ENCODE assay signal across 8 cellular contexts in genomic region chr18:26574958-26575864, GRCh38. TPM values are rescaled to one million over a fixed set of nuclear protein-coding genes. Genes with fewer than 3 reads are reported as not detected.
DNase-seq lines count a peak whose midpoint lies in the region; ATAC-seq and TF ChIP-seq lines count a peak whose summit lies in the region.

No MANE protein-coding gene starts in this region.

- peak overlapping the region; percentile 58 for H3K4me3 Mint-ChIP-seq in activated CD4-positive, alpha-beta T cell treated with anti-CD3 and anti-CD28 coated beads, Interleukin-2, amount 10 ng/mL, durations not matched to agents 24 days and 14 days

- H3K27ac Mint-ChIP-seq in activated CD4-positive, alpha-beta T cell treated with anti-CD3 and anti-CD28 coated beads, Interleukin-2, amount 10 ng/mL, durations not matched to agents 24 days and 14 days, result no peak overlapping the region

- peaks cover 46% of the 10 kb centered on the region for H3K27me3 Mint-ChIP-seq in activated CD4-positive, alpha-beta T cell treated with anti-CD3 and anti-CD28 coated beads, Interleukin-2, amount 10 ng/mL, durations not matched to agents 24 days and 14 days

- no peaks in the 10 kb centered on the region for H3K36me3 Mint-ChIP-seq in activated CD4-positive, alpha-beta T cell treated with anti-CD3 and anti-CD28 coated beads, Interleukin-2, amount 10 ng/mL, durations not matched to agents 24 days and 14 days (ENCODE audit: low read depth)

- H3K27ac ChIP-seq in duodenal mucosa (ENCODE audit: low read depth, low read length), result no peak overlapping the region
- H3K27ac ChIP-seq in lung (ENCODE audit: low read depth in 1 of 2, low read length in 1 of 2), result peak overlapping the region in 1 of 2 donors; percentile 68
- H3K27ac ChIP-seq in thyroid gland, result no peak overlapping the region

- H3K4me3 ChIP-seq in duodenal mucosa (ENCODE audit: low read depth in 1 of 2, low read length in 2 of 2) (peak overlapping the region; percentile 62 to 63), lung (no peak overlapping the region), thyroid gland (replicated peaks in 1 of 3) (peak overlapping the region in 2 of 3 donors; percentile 5 to 23)

- DNase-seq in activated CD4-positive, alpha-beta T cell treated with anti-CD3 and anti-CD28 coated beads, Interleukin-2, amount 10 ng/mL, durations not matched to agents 24 days and 14 days, result peak; percentile 58
- DNase-seq in activated CD4-positive, alpha-beta T cell treated with anti-CD3 and anti-CD28 coated beads, Interleukin-2, amount 50 U/mL, for 4 hours, result no peak
- peak; percentile 73 for DNase-seq in NCI-H748 (lab: John Stamatoyannopoulos, UW; ENCODE audit: unreplicated experiment)
- peak; percentile 55 for DNase-seq in lung (ENCODE audit: low spot score)
- peak; percentile 48 to 61 for DNase-seq in thyroid gland
- no peak for DNase-seq in OCI-M2 (lab: John Stamatoyannopoulos, UW; ENCODE audit: unreplicated experiment)
- DNase-seq in GM19240 (ENCODE audit: insufficient read length, low spot score), result no peak

- H3K4me1 Mint-ChIP-seq in activated CD4-positive, alpha-beta T cell treated with anti-CD3 and anti-CD28 coated beads, Interleukin-2, amount 10 ng/mL, durations not matched to agents 24 days and 14 days, result peaks cover 2% of the 10 kb centered on the region

- H3K27me3 ChIP-seq in duodenal mucosa (ENCODE audit: control insufficient read depth in 1 of 2, insufficient read depth in 2 of 2, low read length in 2 of 2) (peaks cover 14 to 23% of the 10 kb centered on the region in 2 donors), lung (ENCODE audit: control insufficient read depth, insufficient read depth) (no peaks in the 10 kb centered on the region), thyroid gland (no peaks in the 10 kb centered on the region)

- no peaks in the 10 kb centered on the region for H3K9me3 ChIP-seq in duodenal mucosa (ENCODE audit: control insufficient read depth in 1 of 2, low read length in 2 of 2)
- no peaks in the 10 kb centered on the region for H3K9me3 ChIP-seq in lung (ENCODE audit: control insufficient read depth in 2 of 2, insufficient read depth in 1 of 2, low read length in 1 of 2)
- no peaks in the 10 kb centered on the region for H3K9me3 ChIP-seq in thyroid gland

- no peak for TF ChIP-seq POLR2A in thyroid gland (IDR thresholded peaks at IDR 0.05)

- H3K9me3 Mint-ChIP-seq in activated CD4-positive, alpha-beta T cell treated with anti-CD3 and anti-CD28 coated beads, Interleukin-2, amount 10 ng/mL, durations not matched to agents 24 days and 14 days, result no peaks in the 10 kb centered on the region

- WGBS in lung, 2 donors, result 3% methylated on average over 27 of the region's 27 CpGs
- WGBS in thyroid gland, 2 donors, result 9 to 12% methylated on average over 18 to 23 of the region's 27 CpGs

- peak overlapping the region in 1 of 2 donors; percentile 0 for H3K9ac ChIP-seq in duodenal mucosa (ENCODE audit: low read depth in 1 of 2, low read length in 2 of 2)

- TF ChIP-seq CTCF in lung (IDR thresholded peaks at IDR 0.05; ENCODE audit: control extremely low read depth, extremely low read depth) (no peak), thyroid gland (IDR thresholded peaks at IDR 0.05) (no peak)

- ATAC-seq in lung (ENCODE audit: insufficient read depth, low FRiP score), result no peak

- no peaks in the 10 kb centered on the region for H3K36me3 ChIP-seq in duodenal mucosa (ENCODE audit: control insufficient read depth in 1 of 2, insufficient read depth in 2 of 2, low read length in 2 of 2)
- no peaks in the 10 kb centered on the region for H3K36me3 ChIP-seq in lung (ENCODE audit: control insufficient read depth in 2 of 2, insufficient read depth in 2 of 2, low read length in 2 of 2)
- no peaks in the 10 kb centered on the region for H3K36me3 ChIP-seq in thyroid gland

- peaks cover 7% of the 10 kb centered on the region in 2 donors for H3K4me1 ChIP-seq in duodenal mucosa (ENCODE audit: control insufficient read depth in 1 of 2, insufficient read depth in 2 of 2, low read length in 2 of 2)
- no peaks in the 10 kb centered on the region for H3K4me1 ChIP-seq in lung (ENCODE audit: control insufficient read depth in 2 of 2, insufficient read depth in 2 of 2, low read length in 2 of 2)
- H3K4me1 ChIP-seq in thyroid gland, result peaks cover 0 to 4% of the 10 kb centered on the region in 2 donors

- intact Hi-C loops in activated CD4-positive, alpha-beta T cell treated with anti-CD3 and anti-CD28 coated beads, Interleukin-2, amount 10 ng/mL, durations not matched to agents 24 days and 14 days (cut with micrococcal nuclease), result no loop called here
- intact Hi-C loops in thyroid gland (cut with DNase I), result no loop called here

RNA-seq across cellular contexts. Expression of gene KCTD1, which starts 26.9 kb away (rescaled TPM):
- 4.7 and 5.0 TPM in 2 replicates for total RNA-seq in activated CD4-positive, alpha-beta T cell treated with anti-CD3 and anti-CD28 coated beads, Interleukin-2, amount 10 ng/mL, durations not matched to agents 24 days and 14 days
- total RNA-seq in lung, result 10 to 100 TPM; 11.8 to 17.5 TPM
- polyA plus RNA-seq in lung, result 1 to 10 TPM; 4.0 to 6.6 TPM
- 10 to 100 TPM; 25.9 to 66.0 (median 34.2) TPM for total RNA-seq in thyroid gland

Comparison
In these comparisons a context has a peak if more than half of its experiments do, and no peak if none do; other contexts are left out.
1. DNase-seq: peak in activated CD4-positive, alpha-beta T cell treated with anti-CD3 and anti-CD28 coated beads, Interleukin-2, amount 10 ng/mL, durations not matched to agents 24 days and 14 days (single experiment), NCI-H748 (single experiment), lung (single experiment) and thyroid gland (2 of 2); none in activated CD4-positive, alpha-beta T cell treated with anti-CD3 and anti-CD28 coated beads, Interleukin-2, amount 50 U/mL, for 4 hours (0 of 2), OCI-M2 (single experiment) and GM19240 (single experiment).